In the genomic region with DNA sequence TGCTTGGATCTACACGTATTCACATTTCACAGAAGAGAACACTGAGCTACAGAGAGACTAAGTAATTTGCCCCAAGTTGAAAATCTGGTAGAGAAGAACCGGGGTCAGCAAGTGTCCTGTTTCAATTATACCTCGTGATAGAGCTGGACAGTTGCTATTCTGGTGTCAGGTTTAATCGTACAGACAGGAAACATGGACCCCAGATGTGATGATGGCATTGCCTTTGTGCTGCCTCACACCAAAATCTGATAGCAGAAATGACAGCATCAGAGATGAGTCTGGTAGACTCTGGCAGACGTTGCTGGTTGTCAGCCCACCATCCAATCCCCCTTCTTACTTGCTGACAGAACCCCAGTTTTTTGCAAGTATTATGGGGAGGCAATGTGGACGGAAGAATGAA, we compare ENCODE assay signal across 1 cellular context.
TF ChIP-seq lines count a peak whose summit lies in the region.

No MANE protein-coding gene starts in this region.

TF ChIP-seq in IMR-90, 13 proteins besides CTCF, POLR2A, EP300 and RAD21 (continued from another document):
- TF ChIP-seq SMC3 (IDR thresholded peaks at IDR 0.05; ENCODE audit: low read depth, low read length): no peak
- no peak for TF ChIP-seq NFE2L2 (IDR thresholded peaks at IDR 0.05; ENCODE audit: low read depth, low read length)
- TF ChIP-seq CHD1 (IDR thresholded peaks at IDR 0.05; ENCODE audit: low read depth, low read length): no peak
